ENCODE assay signal across 1 cellular context in the genomic region with DNA sequence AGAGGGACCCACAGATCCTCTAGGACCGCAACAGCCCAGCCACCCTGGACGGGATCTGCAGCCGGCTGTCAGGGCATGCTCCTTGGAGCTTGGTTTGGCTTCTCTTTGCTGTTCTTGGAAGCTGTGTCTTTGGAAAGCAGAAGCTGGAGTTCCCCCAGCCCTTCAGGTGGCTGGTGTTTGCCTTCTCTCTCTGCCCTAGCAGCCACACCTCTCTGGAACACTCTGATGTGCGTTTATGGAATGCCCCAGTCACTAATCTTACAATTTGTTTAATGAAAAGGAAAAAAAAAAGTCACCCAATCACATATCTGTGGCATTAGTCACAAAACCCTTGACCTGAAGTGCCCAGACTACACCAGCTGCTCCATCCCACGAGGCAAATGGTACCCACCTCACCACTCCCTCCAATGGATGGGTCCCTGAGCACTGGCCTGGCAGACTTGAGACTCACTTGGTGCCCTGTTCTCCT.
TF ChIP-seq lines count a peak whose summit lies in the region.

No MANE protein-coding gene starts in this region.

TF ChIP-seq in IMR-90, 13 proteins besides CTCF, POLR2A, EP300 and RAD21 (continued from another document):
- TF ChIP-seq CEBPB (IDR thresholded peaks at IDR 0.05; ENCODE audit: low read depth, low read length) (no peak), MAFK (IDR thresholded peaks at IDR 0.05; ENCODE audit: low read depth, low read length) (no peak), SMC3 (IDR thresholded peaks at IDR 0.05; ENCODE audit: low read depth, low read length) (no peak), BHLHE40 (IDR thresholded peaks at IDR 0.05; ENCODE audit: low read depth, low read length) (no peak), FOS (IDR thresholded peaks at IDR 0.05; ENCODE audit: low read depth, low read length) (no peak)
- TF ChIP-seq, protein P1, sequence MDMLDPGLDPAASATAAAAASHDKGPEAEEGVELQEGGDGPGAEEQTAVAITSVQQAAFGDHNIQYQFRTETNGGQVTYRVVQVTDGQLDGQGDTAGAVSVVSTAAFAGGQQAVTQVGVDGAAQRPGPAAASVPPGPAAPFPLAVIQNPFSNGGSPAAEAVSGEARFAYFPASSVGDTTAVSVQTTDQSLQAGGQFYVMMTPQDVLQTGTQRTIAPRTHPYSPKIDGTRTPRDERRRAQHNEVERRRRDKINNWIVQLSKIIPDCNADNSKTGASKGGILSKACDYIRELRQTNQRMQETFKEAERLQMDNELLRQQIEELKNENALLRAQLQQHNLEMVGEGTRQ (IDR thresholded peaks at IDR 0.05; ENCODE audit: low read depth, low read length), result no peak
